Comparison of ENCODE assay signal across 9 cellular contexts in the genomic region with DNA sequence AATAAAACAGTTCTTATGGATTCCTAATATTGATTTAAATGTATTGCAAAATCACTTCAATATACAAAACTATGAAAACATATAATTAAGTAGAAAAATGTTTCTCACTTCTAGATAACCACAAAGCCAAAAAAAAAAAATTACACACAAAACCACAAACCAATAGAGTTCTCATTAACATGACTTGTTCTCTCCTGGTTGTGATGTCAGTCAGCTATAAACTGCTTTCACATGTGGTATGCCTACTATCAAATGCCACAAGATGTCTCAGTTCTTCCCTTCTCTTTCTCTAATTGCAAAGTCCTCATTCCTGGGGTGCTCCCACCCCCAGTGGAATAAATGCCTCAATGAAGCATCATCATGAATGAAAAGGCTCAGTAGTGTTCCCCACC. TPM values are rescaled to one million over a fixed set of nuclear protein-coding genes. Genes with fewer than 3 reads are reported as not detected.
A peak's percentile ranks its signal among the peaks of the same experiment; 100 is the strongest.
DNase-seq lines count a peak whose midpoint lies in the region; ATAC-seq and TF ChIP-seq lines count a peak whose summit lies in the region.
"Had no signal": no experiment of that assay in that cellular context is flagged by ENCODE, and none has a peak within 500 bp of the region (broad histone marks: within the 10 kb centered on the region; RNA-seq: fewer than 3 reads in every experiment).

No MANE protein-coding gene starts in this region.

- peak; percentile 26 for TF ChIP-seq CTCF in DND-41 (IDR thresholded peaks at IDR 0.05; ENCODE audit: borderline replicate concordance, extremely low read depth, low read length, poor library complexity, severe bottlenecking)
- TF ChIP-seq CTCF in HFFc6 (IDR thresholded peaks at IDR 0.05) = peak; percentile 46
- TF ChIP-seq CTCF in Caco-2 (IDR thresholded peaks at IDR 0.05; ENCODE audit: insufficient read depth in 1 of 2, low read depth in 1 of 2, low read length in 1 of 2, severe bottlenecking in 1 of 2, unreplicated experiment in 1 of 2) = no peak

- no peak for DNase-seq in DND-41
- peak; percentile 86 for DNase-seq in HFFc6
- no peak for DNase-seq in activated T-cell treated with anti-CD3 and anti-CD28 coated beads, Interleukin-2, amount 50 U/mL, for 24 hours
- DNase-seq in myocyte (ENCODE audit: low read depth) = peak; percentile 75
- DNase-seq in Caco-2 = no peak
- DNase-seq in DMS79 (lab: John Stamatoyannopoulos, UW) = no peak
- DNase-seq in HUDEP-2 (lab: John Stamatoyannopoulos, UW; ENCODE audit: unreplicated experiment in 76 of 76) = no peak
- no peak for DNase-seq in CD1c-positive myeloid dendritic cell (ENCODE audit: extremely low spot score)
- DNase-seq: NCI-H510A treated with DMSO at 0.1 percent for 48 hours had no signal

- no peaks in the 10 kb centered on the region for H3K36me3 ChIP-seq in DND-41 (ENCODE audit: insufficient read depth, low read length)
- H3K36me3 ChIP-seq in Caco-2 (ENCODE audit: control insufficient read depth, insufficient read depth, low read length) = no peaks in the 10 kb centered on the region

- H3K4me3 Mint-ChIP-seq in HFFc6 (peak overlapping the region; percentile 28), Caco-2 (ENCODE audit: unreplicated experiment) (no peak overlapping the region)
- H3K4me3 Mint-ChIP-seq in activated T-cell treated with anti-CD3 and anti-CD28 coated beads, Interleukin-2, amount 50 U/mL, for 24 hours = peak overlapping the region; percentile 26

- no peak overlapping the region for H3K4me2 ChIP-seq in DND-41 (ENCODE audit: insufficient read depth, low read length)

- H3K9me3 Mint-ChIP-seq in HFFc6 (no peaks in the 10 kb centered on the region), Caco-2 (ENCODE audit: unreplicated experiment) (no peaks in the 10 kb centered on the region)
- H3K9me3 Mint-ChIP-seq in activated T-cell treated with anti-CD3 and anti-CD28 coated beads, Interleukin-2, amount 50 U/mL, for 24 hours = peaks cover 8% of the 10 kb centered on the region

- H3K4me1 Mint-ChIP-seq in HFFc6 (ENCODE audit: low read depth) (peaks cover 75% of the 10 kb centered on the region), Caco-2 (ENCODE audit: low read depth, unreplicated experiment) (peaks cover 4% of the 10 kb centered on the region)
- H3K4me1 Mint-ChIP-seq in activated T-cell treated with anti-CD3 and anti-CD28 coated beads, Interleukin-2, amount 50 U/mL, for 24 hours (ENCODE audit: low read depth) = peaks cover 28% of the 10 kb centered on the region

- H3K9me3 ChIP-seq in DND-41 (ENCODE audit: insufficient read depth, low read length, severe bottlenecking) (no peaks in the 10 kb centered on the region), Caco-2 (no peaks in the 10 kb centered on the region)

- H3K27me3 Mint-ChIP-seq in HFFc6 (ENCODE audit: insufficient read depth) (no peaks in the 10 kb centered on the region; the same call in none of the 2 replicates), Caco-2 (ENCODE audit: insufficient read depth, unreplicated experiment) (no peaks in the 10 kb centered on the region)
- H3K27me3 Mint-ChIP-seq in activated T-cell treated with anti-CD3 and anti-CD28 coated beads, Interleukin-2, amount 50 U/mL, for 24 hours = peaks cover 2% of the 10 kb centered on the region

- H3K36me3 Mint-ChIP-seq in HFFc6 (ENCODE audit: low read depth) = no peaks in the 10 kb centered on the region
- H3K36me3 Mint-ChIP-seq in activated T-cell treated with anti-CD3 and anti-CD28 coated beads, Interleukin-2, amount 50 U/mL, for 24 hours (ENCODE audit: low read depth) = no peaks in the 10 kb centered on the region
- H3K36me3 Mint-ChIP-seq in Caco-2 (ENCODE audit: insufficient read depth, unreplicated experiment) = no peaks in the 10 kb centered on the region

- H3K79me2 ChIP-seq in DND-41 (ENCODE audit: insufficient read depth, low read length) = no peaks in the 10 kb centered on the region

- no TSS peak for BruUV-seq in Caco-2 (replicated peaks; lab: Mats Ljungman, UMichigan)

- H3K27ac Mint-ChIP-seq in HFFc6 (peak overlapping the region; percentile 84), Caco-2 (ENCODE audit: unreplicated experiment) (no peak overlapping the region)
- H3K27ac Mint-ChIP-seq in activated T-cell treated with anti-CD3 and anti-CD28 coated beads, Interleukin-2, amount 50 U/mL, for 24 hours = peak overlapping the region; percentile 84

- intact Hi-C loops in Caco-2 (cut with micrococcal nuclease; ENCODE audit: unreplicated experiment) = no loop called here

- H3K4me3 ChIP-seq in DND-41 (ENCODE audit: low read depth in 1 of 2, low read length in 2 of 2) (no peak overlapping the region), Caco-2 (ENCODE audit: low read depth, low read length) (no peak overlapping the region)

- H3K4me1 ChIP-seq in DND-41 (ENCODE audit: insufficient read depth, low read length) (peaks cover 11% of the 10 kb centered on the region; the same call in 1 of the 2 replicates), Caco-2 (no peaks in the 10 kb centered on the region)

- CTCF ChIA-PET in Caco-2 (lab: Charles Lee) = no interaction called here

- H2AFZ ChIP-seq in DND-41 (ENCODE audit: low read depth, low read length) = no peak overlapping the region

- no peak overlapping the region for H3K27ac ChIP-seq in DND-41 (ENCODE audit: low read length)

- POLR2A ChIA-PET in Caco-2 (lab: Charles Lee) = no interaction called here

- no peaks in the 10 kb centered on the region for H4K20me1 ChIP-seq in DND-41 (ENCODE audit: insufficient read depth, low read length)

- H3K27me3 ChIP-seq in DND-41 (ENCODE audit: insufficient read depth, low read length, poor library complexity) (no peaks in the 10 kb centered on the region), Caco-2 (replicated peaks; ENCODE audit: control insufficient read depth, insufficient read depth, low read length) (no peaks in the 10 kb centered on the region)

- H3K9ac ChIP-seq in DND-41 (ENCODE audit: low read depth, low read length) = no peak overlapping the region

- peak; percentile 76 for ATAC-seq in DND-41 (ENCODE audit: insufficient read depth, low read depth)

RNA-seq across cellular contexts. Expression of a gene that starts 16.6 kb away (rescaled TPM):
- total RNA-seq in HFFc6 (2021; fragmentation: NEBNext Ultra II Directional; extraction: Animal tissue kit (Norgen Biotek cat#: 25700)) = 10 to 100 TPM; 58.8 to 70.9 (median 66.4) TPM
- 42.4 and 44.0 TPM in 2 replicates for total RNA-seq in myocyte
- polyA plus RNA-seq in myocyte (2012) = 25.1 TPM
- total RNA-seq in Caco-2 (2022) = 2.1 and 2.3 TPM in 2 replicates

Comparison
In these comparisons a context has a peak if more than half of its experiments do, and no peak if none do; other contexts are left out.
1. DNase-seq: peak in HFFc6 (single experiment) and myocyte (single experiment); none in DND-41 (single experiment), activated T-cell treated with anti-CD3 and anti-CD28 coated beads, Interleukin-2, amount 50 U/mL, for 24 hours (single experiment), Caco-2 (0 of 2), DMS79 (single experiment), HUDEP-2 (0 of 76) and CD1c-positive myeloid dendritic cell (single experiment).
2. CTCF ChIP-seq: peak in DND-41 (single experiment) and HFFc6 (single experiment); none in Caco-2 (0 of 2).
3. RNA of a gene that starts 16.6 kb away (total RNA-seq): 58.8 to 70.9 TPM in HFFc6 and 42.4 to 44.0 TPM in myocyte; 2.1 to 2.3 TPM in Caco-2; every median in the first group is over 10 times any median in the second.